21 cellular contexts compared by ENCODE assay signal in the genomic region with DNA sequence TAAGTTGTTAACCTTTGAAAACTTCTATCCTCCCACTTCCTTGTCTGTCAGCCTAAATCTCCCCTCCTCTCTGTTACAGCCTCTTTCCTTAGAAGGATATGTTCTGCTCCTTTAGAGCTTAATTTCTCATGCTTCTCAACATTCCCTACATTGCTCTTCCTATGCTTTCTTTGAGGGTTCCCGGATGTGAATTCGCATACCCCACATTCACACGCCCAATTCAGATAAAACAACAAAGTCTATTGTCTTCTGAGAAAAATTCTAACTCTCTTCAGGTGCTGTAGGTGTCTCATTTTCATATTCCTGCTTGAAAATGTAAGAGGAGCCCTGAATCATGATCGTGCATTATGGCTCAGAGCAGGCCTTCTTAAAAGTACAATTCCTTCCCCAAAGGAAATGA.
"Had no signal": no experiment of that assay in that cellular context is flagged by ENCODE, and none has a peak within 500 bp of the region (broad histone marks: within the 10 kb centered on the region; RNA-seq: fewer than 3 reads in every experiment).

No MANE protein-coding gene starts in this region.

- H3K27me3 ChIP-seq: colonic mucosa, esophagus squamous epithelium, gastroesophageal sphincter, hepatocyte, neutrophil had no signal

- ATAC-seq: gastroesophageal sphincter, lower lobe of right lung, right cardiac atrium had no signal

- DNase-seq: cerebellar nuclear complex; colonic mucosa; dermis blood vessel endothelial cell; esophagus squamous epithelium; foreskin fibroblast; glutamatergic neuron; left ventricle myocardium inferior; lower lobe of right lung; naive B cell; right cardiac atrium; small intestine; stimulated activated CD4-positive, alpha-beta T cell treated with anti-CD3 and anti-CD28 coated beads, Interleukin-12 subunit alpha, Interleukin-12 subunit beta, amount 100 ng/mL, for 4 hours; stimulated activated CD4-positive, alpha-beta T cell treated with anti-CD3 and anti-CD28 coated beads, Interleukin-2, amount 100 ng/mL, for 48 hours; stimulated activated naive CD4-positive, alpha-beta T cell treated with Interleukin-2 at 50 U/mL for 16 hours; trophoblast cell had no signal

- H3K9me3 Mint-ChIP-seq: memory B cell had no signal

- H3K27ac ChIP-seq: colonic mucosa, esophagus squamous epithelium, gastroesophageal sphincter, hepatocyte, left ventricle myocardium inferior, lower lobe of right lung, neutrophil had no signal

- H3K4me1 ChIP-seq: colonic mucosa, gastroesophageal sphincter, left ventricle myocardium inferior, lower lobe of right lung had no signal

- H3K36me3 Mint-ChIP-seq: memory B cell, naive B cell had no signal

- H3K4me2 ChIP-seq: hepatocyte had no signal

- H3K27ac Mint-ChIP-seq: memory B cell, naive B cell had no signal

- H3K4me3 ChIP-seq: colonic mucosa, esophagus squamous epithelium, gastroesophageal sphincter, hepatocyte, left ventricle myocardium inferior, lower lobe of right lung had no signal

- H3K4me3 Mint-ChIP-seq: memory B cell, naive B cell had no signal

- H2AFZ ChIP-seq: hepatocyte had no signal

- H3K4me1 Mint-ChIP-seq: memory B cell, naive B cell had no signal

- H3K36me3 ChIP-seq: colonic mucosa, esophagus squamous epithelium, gastroesophageal sphincter, left ventricle myocardium inferior, lower lobe of right lung, neutrophil had no signal

- H3K79me2 ChIP-seq: hepatocyte had no signal

- FAIRE-seq: islet of Langerhans, small intestine, urothelium cell line had no signal

- H3K9me3 ChIP-seq: colonic mucosa, esophagus squamous epithelium, gastroesophageal sphincter, left ventricle myocardium inferior, lower lobe of right lung, neutrophil had no signal
